Comparison of ENCODE assay signal across 1 cellular context in the genomic region with DNA sequence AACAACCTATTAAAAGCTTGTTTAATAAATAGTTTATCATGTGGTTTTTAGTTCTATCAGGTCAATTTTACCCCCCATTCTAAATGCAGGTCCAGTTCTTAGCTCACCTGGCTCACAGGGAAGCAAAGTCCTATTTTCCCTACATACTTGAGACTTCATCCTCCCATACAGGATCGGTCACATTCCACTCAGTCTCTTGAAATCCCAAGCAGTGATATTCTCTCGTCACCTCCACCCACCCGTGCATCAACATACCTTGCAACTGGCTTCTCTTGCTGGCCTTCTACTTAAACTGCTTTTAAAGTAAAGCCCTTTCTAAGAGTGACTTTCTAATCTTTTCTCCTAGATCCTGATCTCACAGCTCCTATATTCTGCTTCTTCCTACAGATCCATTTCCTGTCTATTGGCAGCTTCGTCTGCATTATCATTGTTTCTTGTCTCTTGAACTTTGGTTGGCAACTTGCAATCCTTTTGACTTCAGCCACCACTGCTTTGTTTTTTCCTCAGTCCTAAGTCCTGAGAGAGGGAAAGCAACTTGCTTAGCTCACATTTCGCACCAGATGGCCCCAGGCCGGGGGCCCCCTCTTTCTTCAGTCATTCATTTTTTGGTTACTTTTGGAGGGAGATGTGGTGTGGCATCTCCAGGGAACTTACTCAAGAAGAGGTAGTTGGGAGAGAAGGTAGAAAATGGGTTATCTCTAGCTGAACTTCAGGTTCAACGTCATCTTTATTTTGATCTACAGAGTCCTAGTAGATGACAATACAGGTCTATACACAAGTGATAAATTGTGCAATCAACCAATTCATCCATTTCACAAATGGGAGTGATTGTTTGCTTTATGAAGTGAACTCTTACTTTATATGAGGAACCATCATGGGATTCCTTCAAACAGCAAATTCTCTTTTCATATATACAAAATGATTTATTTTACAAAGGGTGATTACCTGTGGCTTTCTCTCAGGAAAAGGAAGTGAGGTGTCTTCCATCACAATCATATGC.
TF ChIP-seq lines count a peak whose summit lies in the region.

No MANE protein-coding gene starts in this region.

TF ChIP-seq in K562, 482 proteins besides CTCF, POLR2A, EP300 and RAD21:
- TF ChIP-seq, protein P1, sequence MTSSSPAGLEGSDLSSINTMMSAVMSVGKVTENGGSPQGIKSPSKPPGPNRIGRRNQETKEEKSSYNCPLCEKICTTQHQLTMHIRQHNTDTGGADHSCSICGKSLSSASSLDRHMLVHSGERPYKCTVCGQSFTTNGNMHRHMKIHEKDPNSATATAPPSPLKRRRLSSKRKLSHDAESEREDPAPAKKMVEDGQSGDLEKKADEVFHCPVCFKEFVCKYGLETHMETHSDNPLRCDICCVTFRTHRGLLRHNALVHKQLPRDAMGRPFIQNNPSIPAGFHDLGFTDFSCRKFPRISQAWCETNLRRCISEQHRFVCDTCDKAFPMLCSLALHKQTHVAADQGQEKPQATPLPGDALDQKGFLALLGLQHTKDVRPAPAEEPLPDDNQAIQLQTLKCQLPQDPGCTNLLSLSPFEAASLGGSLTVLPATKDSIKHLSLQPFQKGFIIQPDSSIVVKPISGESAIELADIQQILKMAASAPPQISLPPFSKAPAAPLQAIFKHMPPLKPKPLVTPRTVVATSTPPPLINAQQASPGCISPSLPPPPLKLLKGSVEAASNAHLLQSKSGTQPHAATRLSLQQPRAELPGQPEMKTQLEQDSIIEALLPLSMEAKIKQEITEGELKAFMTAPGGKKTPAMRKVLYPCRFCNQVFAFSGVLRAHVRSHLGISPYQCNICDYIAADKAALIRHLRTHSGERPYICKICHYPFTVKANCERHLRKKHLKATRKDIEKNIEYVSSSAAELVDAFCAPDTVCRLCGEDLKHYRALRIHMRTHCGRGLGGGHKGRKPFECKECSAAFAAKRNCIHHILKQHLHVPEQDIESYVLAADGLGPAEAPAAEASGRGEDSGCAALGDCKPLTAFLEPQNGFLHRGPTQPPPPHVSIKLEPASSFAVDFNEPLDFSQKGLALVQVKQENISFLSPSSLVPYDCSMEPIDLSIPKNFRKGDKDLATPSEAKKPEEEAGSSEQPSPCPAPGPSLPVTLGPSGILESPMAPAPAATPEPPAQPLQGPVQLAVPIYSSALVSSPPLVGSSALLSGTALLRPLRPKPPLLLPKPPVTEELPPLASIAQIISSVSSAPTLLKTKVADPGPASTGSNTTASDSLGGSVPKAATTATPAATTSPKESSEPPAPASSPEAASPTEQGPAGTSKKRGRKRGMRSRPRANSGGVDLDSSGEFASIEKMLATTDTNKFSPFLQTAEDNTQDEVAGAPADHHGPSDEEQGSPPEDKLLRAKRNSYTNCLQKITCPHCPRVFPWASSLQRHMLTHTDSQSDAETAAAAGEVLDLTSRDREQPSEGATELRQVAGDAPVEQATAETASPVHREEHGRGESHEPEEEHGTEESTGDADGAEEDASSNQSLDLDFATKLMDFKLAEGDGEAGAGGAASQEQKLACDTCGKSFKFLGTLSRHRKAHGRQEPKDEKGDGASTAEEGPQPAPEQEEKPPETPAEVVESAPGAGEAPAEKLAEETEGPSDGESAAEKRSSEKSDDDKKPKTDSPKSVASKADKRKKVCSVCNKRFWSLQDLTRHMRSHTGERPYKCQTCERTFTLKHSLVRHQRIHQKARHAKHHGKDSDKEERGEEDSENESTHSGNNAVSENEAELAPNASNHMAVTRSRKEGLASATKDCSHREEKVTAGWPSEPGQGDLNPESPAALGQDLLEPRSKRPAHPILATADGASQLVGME (CRISPR knock-in tag; IDR thresholded peaks at IDR 0.05): no peak
- TF ChIP-seq SIN3B (IDR thresholded peaks at IDR 0.05; ENCODE audit: low read depth) (no peak), ZKSCAN3 (CRISPR knock-in tag; IDR thresholded peaks at IDR 0.05) (no peak), SP1 (CRISPR knock-in tag; IDR thresholded peaks at IDR 0.05) (no peak), CEBPB (tag; IDR thresholded peaks at IDR 0.05) (peak; percentile 73), HNRNPK (IDR thresholded peaks at IDR 0.05; ENCODE audit: low read depth, low read length, poor library complexity, severe bottlenecking) (no peak), CREBBP (IDR thresholded peaks at IDR 0.05; ENCODE audit: low read depth, low read length) (peak; percentile 37), CEBPG (CRISPR knock-in tag; IDR thresholded peaks at IDR 0.05) (no peak), CEBPG (tag; conservative IDR thresholded peaks at IDR 0.05 in 1 of 2, IDR thresholded peaks at IDR 0.05 in 1 of 2) (peak in 1 of 2 experiments; percentile 37; a peak in 1 of 4 replicates), NR2F6 (CRISPR knock-in tag; IDR thresholded peaks at IDR 0.05) (no peak), ZNF76 (CRISPR knock-in tag; IDR thresholded peaks at IDR 0.05; ENCODE audit: borderline replicate concordance) (no peak), ZNF143 (CRISPR knock-in tag; IDR thresholded peaks at IDR 0.05) (no peak), ZNF445 (CRISPR knock-in tag; IDR thresholded peaks at IDR 0.05; ENCODE audit: low read depth) (no peak), ESRRA (IDR thresholded peaks at IDR 0.05; ENCODE audit: borderline replicate concordance, low read depth) (no peak), ZBTB8A (IDR thresholded peaks at IDR 0.05; ENCODE audit: partially characterized antibody) (no peak)
- TF ChIP-seq, protein P2, sequence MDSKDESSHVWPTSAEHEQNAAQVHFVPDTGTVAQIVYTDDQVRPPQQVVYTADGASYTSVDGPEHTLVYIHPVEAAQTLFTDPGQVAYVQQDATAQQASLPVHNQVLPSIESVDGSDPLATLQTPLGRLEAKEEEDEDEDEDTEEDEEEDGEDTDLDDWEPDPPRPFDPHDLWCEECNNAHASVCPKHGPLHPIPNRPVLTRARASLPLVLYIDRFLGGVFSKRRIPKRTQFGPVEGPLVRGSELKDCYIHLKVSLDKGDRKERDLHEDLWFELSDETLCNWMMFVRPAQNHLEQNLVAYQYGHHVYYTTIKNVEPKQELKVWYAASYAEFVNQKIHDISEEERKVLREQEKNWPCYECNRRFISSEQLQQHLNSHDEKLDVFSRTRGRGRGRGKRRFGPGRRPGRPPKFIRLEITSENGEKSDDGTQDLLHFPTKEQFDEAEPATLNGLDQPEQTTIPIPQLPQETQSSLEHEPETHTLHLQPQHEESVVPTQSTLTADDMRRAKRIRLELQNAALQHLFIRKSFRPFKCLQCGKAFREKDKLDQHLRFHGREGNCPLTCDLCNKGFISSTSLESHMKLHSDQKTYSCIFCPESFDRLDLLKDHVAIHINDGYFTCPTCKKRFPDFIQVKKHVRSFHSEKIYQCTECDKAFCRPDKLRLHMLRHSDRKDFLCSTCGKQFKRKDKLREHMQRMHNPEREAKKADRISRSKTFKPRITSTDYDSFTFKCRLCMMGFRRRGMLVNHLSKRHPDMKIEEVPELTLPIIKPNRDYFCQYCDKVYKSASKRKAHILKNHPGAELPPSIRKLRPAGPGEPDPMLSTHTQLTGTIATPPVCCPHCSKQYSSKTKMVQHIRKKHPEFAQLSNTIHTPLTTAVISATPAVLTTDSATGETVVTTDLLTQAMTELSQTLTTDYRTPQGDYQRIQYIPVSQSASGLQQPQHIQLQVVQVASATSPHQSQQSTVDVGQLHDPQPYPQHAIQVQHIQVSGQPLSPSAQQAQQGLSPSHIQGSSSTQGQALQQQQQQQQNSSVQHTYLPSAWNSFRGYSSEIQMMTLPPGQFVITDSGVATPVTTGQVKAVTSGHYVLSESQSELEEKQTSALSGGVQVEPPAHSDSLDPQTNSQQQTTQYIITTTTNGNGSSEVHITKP (IDR thresholded peaks at IDR 0.05; ENCODE audit: partially characterized antibody): no peak
